26 cellular contexts compared by ENCODE assay signal in genomic region chr2:197858607-197859140, GRCh38. TPM values are rescaled to one million over a fixed set of nuclear protein-coding genes. Genes with fewer than 3 reads are reported as not detected.
A peak's percentile ranks its signal among the peaks of the same experiment; 100 is the strongest.
DNase-seq lines count a peak whose midpoint lies in the region; ATAC-seq and TF ChIP-seq lines count a peak whose summit lies in the region.
"Had no signal": no experiment of that assay in that cellular context is flagged by ENCODE, and none has a peak within 500 bp of the region (broad histone marks: within the 10 kb centered on the region; RNA-seq: fewer than 3 reads in every experiment).

No MANE protein-coding gene starts in this region.

- no peak overlapping the region for H3K4me3 ChIP-seq in GM23338
- no peak overlapping the region for H3K4me3 ChIP-seq in HEK293 (ENCODE audit: low read depth, low read length)
- H3K4me3 ChIP-seq in neuronal stem cell (ENCODE audit: low read length in 2 of 2): no peak overlapping the region
- H3K4me3 ChIP-seq: BLaER1 had no signal

- no peaks in the 10 kb centered on the region for H3K36me3 ChIP-seq in GM23338 (ENCODE audit: insufficient read depth)
- H3K36me3 ChIP-seq in HEK293 (ENCODE audit: control insufficient read depth in 2 of 2, insufficient read depth in 1 of 2, low read length in 2 of 2): no peaks in the 10 kb centered on the region
- H3K36me3 ChIP-seq in neuronal stem cell (replicated peaks in 1 of 2; ENCODE audit: control insufficient read depth in 2 of 2, insufficient read depth in 2 of 2, low read length in 2 of 2): no peaks in the 10 kb centered on the region
- H3K36me3 ChIP-seq: BE2C, BLaER1 had no signal

- H2BK120ac ChIP-seq in neuronal stem cell (ENCODE audit: low read depth, low read length): no peak overlapping the region

- peaks cover 10% of the 10 kb centered on the region; the same call in 2 of the 3 replicates for H3K4me1 Mint-ChIP-seq in GM23338

- no peaks in the 10 kb centered on the region for H3K9me3 Mint-ChIP-seq in GM23338

- H4K20me1 ChIP-seq in GM23338 (replicated peaks; ENCODE audit: insufficient read depth): no peaks in the 10 kb centered on the region
- H4K20me1 ChIP-seq: BLaER1 had no signal

- no CpG with 5 or more reads among the region's 3 CpGs for WGBS in neuronal stem cell (ENCODE audit: extremely low coverage in 2 of 2, insufficient read length in 2 of 2, insufficient replicate concordance in 1 of 2), 2 donors

- H3K27me3 Mint-ChIP-seq in GM23338 (ENCODE audit: insufficient read depth, low read depth, poor library complexity): peaks cover 3% of the 10 kb centered on the region
- H3K27me3 Mint-ChIP-seq: CD4-positive, CD25-positive, alpha-beta regulatory T cell had no signal

- TF ChIP-seq CTCF in GM23338 (conservative IDR thresholded peaks at IDR 0.05; ENCODE audit: low read depth in 2 of 2) (no peak), HEK293 (tag by site-specific recombination; IDR thresholded peaks at IDR 0.05) (no peak)

- no peak overlapping the region for H2BK5ac ChIP-seq in neuronal stem cell (ENCODE audit: low read length)

- no peak for DNase-seq in GM23338 (ENCODE audit: low spot score)
- peak; percentile 37 for DNase-seq in amniotic epithelial cell (ENCODE audit: low read depth)
- DNase-seq in neuronal stem cell (ENCODE audit: low spot score): no peak
- DNase-seq in NCI-H82 treated with DMSO at 0.1 percent for 48 hours (lab: John Stamatoyannopoulos, UW; ENCODE audit: unreplicated experiment): no peak
- no peak for DNase-seq in GDM1 (lab: John Stamatoyannopoulos, UW)
- DNase-seq: 8988T; ACHN; BE2C; C1 segment of cervical spinal cord; CD4-positive, alpha-beta memory T cell; CD4-positive, CD25-positive, alpha-beta regulatory T cell; CD8-positive, alpha-beta memory T cell; COR-L47; DMS 273 treated with DMSO at 0.1 percent for 48 hours; DMS153; DMS53; DMS79; DND-41; EL; GF-D8 had no signal

- no peak overlapping the region for H2AK5ac ChIP-seq in neuronal stem cell (ENCODE audit: low read depth, low read length)

- H3K4me1 ChIP-seq in GM23338 (ENCODE audit: insufficient read depth) (peaks cover 8% of the 10 kb centered on the region), HEK293 (ENCODE audit: control insufficient read depth, insufficient read depth, low read length) (no peaks in the 10 kb centered on the region), neuronal stem cell (ENCODE audit: control insufficient read depth in 2 of 2, insufficient read depth in 1 of 2, low read depth in 1 of 2, low read length in 2 of 2) (no peaks in the 10 kb centered on the region)
- H3K4me1 ChIP-seq: BE2C had no signal

- H2AFZ ChIP-seq in GM23338 (no peak overlapping the region), neuronal stem cell (ENCODE audit: low read length) (peak overlapping the region; percentile 23)

- no peak overlapping the region for H2BK12ac ChIP-seq in neuronal stem cell (ENCODE audit: low read length)

- H3K4me3 Mint-ChIP-seq in GM23338: no peak overlapping the region
- H3K4me3 Mint-ChIP-seq: CD14-positive monocyte; CD4-positive, alpha-beta memory T cell; CD4-positive, CD25-positive, alpha-beta regulatory T cell; CD8-positive, alpha-beta memory T cell had no signal

- no peak overlapping the region for H4K8ac ChIP-seq in neuronal stem cell (ENCODE audit: low read depth, low read length)

- no peaks in the 10 kb centered on the region for H3K79me1 ChIP-seq in neuronal stem cell (ENCODE audit: low read depth, low read length)

- no peak overlapping the region for H3K18ac ChIP-seq in neuronal stem cell (ENCODE audit: low read length)

- no peaks in the 10 kb centered on the region for H3K79me2 ChIP-seq in GM23338 (replicated peaks; ENCODE audit: insufficient read depth)

- CTCF ChIA-PET in HEK293 (lab: Yijun Ruan, JAX): interaction anchor here (0.5 to 0.6 kb wide), 2 partner anchors 75 to 86 kb away, joined by 3 to 5 read pairs; no protein-coding TSS in a partner anchor

- no peak overlapping the region for H3K14ac ChIP-seq in neuronal stem cell (ENCODE audit: low read length)

- H3K9ac ChIP-seq in neuronal stem cell (ENCODE audit: low read depth, low read length, poor library complexity): no peak overlapping the region
- H3K9ac ChIP-seq: BLaER1 had no signal

- H3K27ac Mint-ChIP-seq in GM23338: no peak overlapping the region
- H3K27ac Mint-ChIP-seq: CD4-positive, alpha-beta memory T cell; CD8-positive, alpha-beta memory T cell had no signal

- H3K9me3 ChIP-seq in HEK293 (ENCODE audit: control insufficient read depth, insufficient read depth, low read depth, low read length): no peaks in the 10 kb centered on the region
- no peaks in the 10 kb centered on the region for H3K9me3 ChIP-seq in neuronal stem cell (replicated peaks in 1 of 2; ENCODE audit: control insufficient read depth in 2 of 2, insufficient read depth in 1 of 2, low read depth in 1 of 2, low read length in 2 of 2)
- H3K9me3 ChIP-seq: BE2C, BLaER1 had no signal

- no peak overlapping the region for H3K4me2 ChIP-seq in GM23338
- no peak overlapping the region for H3K4me2 ChIP-seq in neuronal stem cell (ENCODE audit: insufficient read depth, low read length, poor library complexity, severe bottlenecking)
- H3K4me2 ChIP-seq: BLaER1 had no signal

- POLR2A ChIA-PET in HEK293 (lab: Yijun Ruan, JAX): no interaction called here

- H3K4ac ChIP-seq in neuronal stem cell (ENCODE audit: low read length): no peak overlapping the region

- no peaks in the 10 kb centered on the region for H3F3A ChIP-seq in GM23338 (replicated peaks; ENCODE audit: low read depth)

- peaks cover 3% of the 10 kb centered on the region; the same call in 1 of the 2 replicates for H3K9me2 ChIP-seq in GM23338 (ENCODE audit: insufficient read depth)

- peaks cover 3% of the 10 kb centered on the region; the same call in 2 of the 3 replicates for H3K36me3 Mint-ChIP-seq in GM23338 (ENCODE audit: low read depth)
- H3K36me3 Mint-ChIP-seq: CD14-positive monocyte had no signal

- H4K91ac ChIP-seq in neuronal stem cell (ENCODE audit: low read depth, low read length, poor library complexity): no peak overlapping the region

- ATAC-seq in GM23338 (no peak), HG02885 (IDR thresholded peaks at IDR 0.05; ENCODE audit: poor library complexity, unreplicated experiment) (no peak)

- no peak overlapping the region for H3K23ac ChIP-seq in neuronal stem cell (ENCODE audit: low read depth, low read length, poor library complexity)

- H3K27me3 ChIP-seq in GM23338 (ENCODE audit: insufficient read depth) (no peaks in the 10 kb centered on the region), neuronal stem cell (ENCODE audit: control insufficient read depth in 3 of 3, insufficient read depth in 3 of 3, low read depth in 1 of 3, low read length in 3 of 3) (no peaks in the 10 kb centered on the region)
- H3K27me3 ChIP-seq: BE2C, BLaER1 had no signal

- H2BK15ac ChIP-seq in neuronal stem cell (ENCODE audit: low read length): no peak overlapping the region

- H3K27ac ChIP-seq in GM23338 (ENCODE audit: low read depth): no peak overlapping the region
- H3K27ac ChIP-seq in HEK293 (ENCODE audit: extremely low read depth, low read depth, low read length): no peak overlapping the region
- no peak overlapping the region for H3K27ac ChIP-seq in neuronal stem cell (replicated peaks; ENCODE audit: low read length)
- H3K27ac ChIP-seq: BLaER1 had no signal

TF ChIP-seq in GM23338, 12 proteins besides CTCF, POLR2A, EP300 and RAD21:
- TF ChIP-seq POLR2AphosphoS5 (IDR thresholded peaks at IDR 0.05; ENCODE audit: low read depth) (no peak), ZNF331 (CRISPR knock-in tag; IDR thresholded peaks at IDR 0.05; ENCODE audit: low read depth) (peak; percentile 88)
TF ChIP-seq in GM23338: peak in this region for 1.

TF ChIP-seq in HEK293, 187 proteins besides CTCF, POLR2A, EP300 and RAD21:
- TF ChIP-seq ZNF140 (tag by site-specific recombination; IDR thresholded peaks at IDR 0.05) (no peak), SETDB1 (IDR thresholded peaks at IDR 0.05; ENCODE audit: insufficient read length, low read length) (peak; percentile 44)
TF ChIP-seq in HEK293: peak in this region for 1.

RNA-seq across cellular contexts. Expression of gene PLCL1, which starts 54.3 kb away (rescaled TPM):
- total RNA-seq in GM23338 (2014; rRNA removed; shearing (Covaris generic)): 0.12 TPM in 1 of 2 replicates, not detected in the other
- polyA plus RNA-seq in GM23338 (2016; fragmentation: Nextera tagmentation; extraction: Ambion mirVana): not detected in 2 replicates
- polyA plus RNA-seq in neuronal stem cell (2013, experiment 1 of 2): 0.08 TPM
- 0.11 TPM for polyA plus RNA-seq in neuronal stem cell (2013, experiment 2 of 2)
- total RNA-seq: A673, G401 had no signal
